1 cellular context compared by ENCODE assay signal in genomic region chr6:30135147-30135546, GRCh38.
TF ChIP-seq lines count a peak whose summit lies in the region.

No MANE protein-coding gene starts in this region.

TF ChIP-seq in HepG2, 621 proteins besides CTCF, POLR2A, EP300 and RAD21:
- TF ChIP-seq ZNF460 (CRISPR knock-in tag; IDR thresholded peaks at IDR 0.05; ENCODE audit: borderline replicate concordance) (0 out of 2 replicates have a peak, but pooled peaks have one; percentile 2), SSRP1 (CRISPR knock-in tag; IDR thresholded peaks at IDR 0.05) (no peak), ZFP82 (CRISPR knock-in tag; IDR thresholded peaks at IDR 0.05; ENCODE audit: borderline replicate concordance) (0 out of 2 replicates have a peak, but pooled peaks have one; percentile 33)
